Comparison of ENCODE assay signal across 13 cellular contexts in genomic region chr4:134777626-134778025, GRCh38.
DNase-seq lines count a peak whose midpoint lies in the region; FAIRE-seq and TF ChIP-seq lines count a peak whose summit lies in the region.
"Had no signal": no experiment of that assay in that cellular context is flagged by ENCODE, and none has a peak within 500 bp of the region (broad histone marks: within the 10 kb centered on the region; RNA-seq: fewer than 3 reads in every experiment).

No MANE protein-coding gene starts in this region.

- H3K27me3 ChIP-seq in BE2C = no peaks in the 10 kb centered on the region
- no peaks in the 10 kb centered on the region for H3K27me3 ChIP-seq in OCI-LY3 (ENCODE audit: low read depth, low read length)
- no peaks in the 10 kb centered on the region for H3K27me3 ChIP-seq in trophoblast cell (ENCODE audit: insufficient read depth, low read length)
- H3K27me3 ChIP-seq: ascending aorta; BLaER1 treated with 17β-estradiol and CSF1 and Interleukin-3, amounts not matched to agents 10 nM and 100 nM had no signal

- no peak overlapping the region for H2BK120ac ChIP-seq in trophoblast cell (ENCODE audit: insufficient read depth, low read length, poor library complexity)

- H4K12ac ChIP-seq in trophoblast cell (ENCODE audit: low read depth, low read length) = no peak overlapping the region

- no peak overlapping the region for H3K23ac ChIP-seq in trophoblast cell (ENCODE audit: low read length)

- no peak overlapping the region for H2AFZ ChIP-seq in OCI-LY3 (ENCODE audit: low read depth, low read length)
- H2AFZ ChIP-seq in trophoblast cell (ENCODE audit: insufficient read depth, low read length, poor library complexity) = no peak overlapping the region

- H4K8ac ChIP-seq in trophoblast cell (ENCODE audit: low read depth, low read length) = no peak overlapping the region

- H3K79me1 ChIP-seq in trophoblast cell (ENCODE audit: low read length) = no peaks in the 10 kb centered on the region

- H4K20me1 ChIP-seq in OCI-LY3 (ENCODE audit: insufficient read depth, low read length) = no peaks in the 10 kb centered on the region
- H4K20me1 ChIP-seq: BLaER1 treated with 17β-estradiol and CSF1 and Interleukin-3, amounts not matched to agents 10 nM and 100 nM had no signal

- H3K18ac ChIP-seq in trophoblast cell (ENCODE audit: low read length) = no peak overlapping the region

- no peak overlapping the region for H3K27ac ChIP-seq in OCI-LY3 (ENCODE audit: low read length)
- H3K27ac ChIP-seq in trophoblast cell (ENCODE audit: low read depth, low read length) = no peak overlapping the region
- no peak overlapping the region for H3K27ac ChIP-seq in substantia nigra (ENCODE audit: low read depth, low read length, poor library complexity, severe bottlenecking)
- H3K27ac ChIP-seq: ascending aorta; BLaER1 treated with 17β-estradiol and CSF1 and Interleukin-3, amounts not matched to agents 10 nM and 100 nM had no signal

- H3K9ac ChIP-seq in OCI-LY3 (ENCODE audit: low read length) = no peak overlapping the region
- no peak overlapping the region for H3K9ac ChIP-seq in trophoblast cell (ENCODE audit: low read length)
- H3K9ac ChIP-seq: BLaER1 treated with 17β-estradiol and CSF1 and Interleukin-3, amounts not matched to agents 10 nM and 100 nM had no signal

- no peak overlapping the region for H4K91ac ChIP-seq in trophoblast cell (ENCODE audit: low read depth, low read length)

- H3K4me2 ChIP-seq in OCI-LY3 (ENCODE audit: low read length) (no peak overlapping the region), trophoblast cell (ENCODE audit: low read length) (no peak overlapping the region)
- H3K4me2 ChIP-seq: BLaER1 treated with 17β-estradiol and CSF1 and Interleukin-3, amounts not matched to agents 10 nM and 100 nM had no signal

- no peak overlapping the region for H3K4me3 ChIP-seq in BE2C (ENCODE audit: low read depth, low read length)
- no peak overlapping the region for H3K4me3 ChIP-seq in OCI-LY3 (ENCODE audit: low read length)
- H3K4me3 ChIP-seq in trophoblast cell (ENCODE audit: low read depth, low read length) = no peak overlapping the region
- H3K4me3 ChIP-seq: ascending aorta; BLaER1 treated with 17β-estradiol and CSF1 and Interleukin-3, amounts not matched to agents 10 nM and 100 nM had no signal

- DNase-seq in BE2C = peak; percentile 27
- DNase-seq in HS-5 (ENCODE audit: low read depth) = peak; percentile 4
- peak; percentile 5 for DNase-seq in glomerular visceral epithelial cell (ENCODE audit: extremely low spot score)
- no peak for DNase-seq in stimulated activated CD4-positive, alpha-beta T cell treated with anti-CD3 and anti-CD28 coated beads, Interleukin-4, amount 100 ng/mL, for 1 hour
- no peak for DNase-seq in trophoblast cell
- no peak for DNase-seq in substantia nigra (lab: John Stamatoyannopoulos, UW)
- no peak for DNase-seq in urothelium cell line (ENCODE audit: low spot score)
- DNase-seq: IMR-90, natural killer cell, T1000 had no signal

- H3K9me3 ChIP-seq in BE2C = no peaks in the 10 kb centered on the region
- no peaks in the 10 kb centered on the region for H3K9me3 ChIP-seq in OCI-LY3 (ENCODE audit: insufficient read depth, low read length)
- peaks cover 6% of the 10 kb centered on the region for H3K9me3 ChIP-seq in trophoblast cell (ENCODE audit: insufficient read depth, low read depth, low read length)
- H3K9me3 ChIP-seq: ascending aorta had no signal

- H3K36me3 ChIP-seq in BE2C (no peaks in the 10 kb centered on the region), OCI-LY3 (replicated peaks; ENCODE audit: low read depth, low read length) (no peaks in the 10 kb centered on the region), trophoblast cell (ENCODE audit: control insufficient read depth in 1 of 2, insufficient read depth in 2 of 2, low read length in 2 of 2) (no peaks in the 10 kb centered on the region)
- H3K36me3 ChIP-seq: ascending aorta; BLaER1 treated with 17β-estradiol and CSF1 and Interleukin-3, amounts not matched to agents 10 nM and 100 nM had no signal

- no peak overlapping the region for H3K4ac ChIP-seq in trophoblast cell (ENCODE audit: low read depth, low read length)

- H3K4me1 ChIP-seq in BE2C (no peaks in the 10 kb centered on the region), OCI-LY3 (ENCODE audit: low read length) (no peaks in the 10 kb centered on the region), trophoblast cell (ENCODE audit: control insufficient read depth in 1 of 2, insufficient read depth in 2 of 2, low read length in 2 of 2) (no peaks in the 10 kb centered on the region)
- H3K4me1 ChIP-seq: ascending aorta; BLaER1 treated with 17β-estradiol and CSF1 and Interleukin-3, amounts not matched to agents 10 nM and 100 nM had no signal

- no peak overlapping the region for H2AK5ac ChIP-seq in trophoblast cell (ENCODE audit: low read length)

- no peak overlapping the region for H3K14ac ChIP-seq in trophoblast cell (ENCODE audit: low read length)

- FAIRE-seq in urothelium cell line (lab: Jason Lieb, UNC) = no peak

- H3K79me2 ChIP-seq in OCI-LY3 (ENCODE audit: low read length) (no peaks in the 10 kb centered on the region), trophoblast cell (ENCODE audit: control insufficient read depth, insufficient read depth, low read length, poor library complexity) (no peaks in the 10 kb centered on the region)

- WGBS in trophoblast cell (ENCODE audit: extremely low coverage, insufficient coverage, insufficient read length) = no CpG with 5 or more reads among the region's 2 CpGs

- TF ChIP-seq CTCF in BE2C (IDR thresholded peaks at IDR 0.05; ENCODE audit: low read depth, low read length) = peak; percentile 56
- TF ChIP-seq CTCF in OCI-LY3 (IDR thresholded peaks at IDR 0.05; ENCODE audit: low read depth, low read length) = peak; percentile 76

- H2BK5ac ChIP-seq in trophoblast cell (ENCODE audit: low read depth, low read length, poor library complexity) = no peak overlapping the region

- H2BK12ac ChIP-seq in trophoblast cell (ENCODE audit: low read length) = no peak overlapping the region

Comparison
In these comparisons a context has a peak if more than half of its experiments do, and no peak if none do; other contexts are left out.
1. DNase-seq: peak in BE2C (single experiment), HS-5 (single experiment) and glomerular visceral epithelial cell (single experiment); none in stimulated activated CD4-positive, alpha-beta T cell treated with anti-CD3 and anti-CD28 coated beads, Interleukin-4, amount 100 ng/mL, for 1 hour (single experiment), trophoblast cell (0 of 2), substantia nigra (0 of 49) and urothelium cell line (single experiment).